Comparison of ENCODE assay signal across 1 cellular context in genomic region chr2:152552868-152553267, GRCh38.
TF ChIP-seq lines count a peak whose summit lies in the region.

No MANE protein-coding gene starts in this region.

TF ChIP-seq in HepG2, 621 proteins besides CTCF, POLR2A, EP300 and RAD21 (continued from another document):
- no peak for TF ChIP-seq ARID5B (CRISPR knock-in tag; IDR thresholded peaks at IDR 0.05)
- TF ChIP-seq RBM22 (optimal IDR thresholded peaks at IDR 0.05; ENCODE audit: low read length): peak; percentile 69
